9 cellular contexts compared by ENCODE assay signal in the genomic region with DNA sequence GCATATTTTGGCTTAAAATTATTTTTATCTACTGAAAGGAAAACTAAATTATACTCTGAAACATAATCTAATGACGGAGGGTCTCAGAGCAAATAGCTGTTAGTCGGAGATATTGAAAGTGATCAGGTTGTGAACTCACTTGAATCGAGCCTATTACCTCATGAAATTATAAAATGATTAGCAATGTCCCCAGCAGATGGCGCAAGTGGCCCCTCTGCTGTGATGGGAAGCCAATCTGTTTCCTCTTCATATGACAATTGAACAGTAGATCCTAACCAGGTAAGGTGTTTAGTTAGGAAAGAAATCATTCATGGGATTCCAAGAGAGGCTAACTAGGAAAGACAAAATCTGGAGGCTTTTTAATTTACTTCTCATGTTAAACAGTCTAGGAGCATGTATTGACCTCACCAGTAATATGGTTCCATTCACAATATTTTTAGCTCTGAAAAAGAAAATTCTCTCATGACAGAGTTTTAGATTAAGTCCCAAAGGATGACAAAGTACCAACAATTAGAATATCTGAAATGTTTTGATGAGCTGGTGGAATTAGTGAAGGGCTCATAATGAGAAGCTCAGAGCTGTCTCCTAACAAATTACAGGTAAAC. TPM values are rescaled to one million over a fixed set of nuclear protein-coding genes. Genes with fewer than 3 reads are reported as not detected.
A peak's percentile ranks its signal among the peaks of the same experiment; 100 is the strongest.
DNase-seq lines count a peak whose midpoint lies in the region; ATAC-seq, FAIRE-seq and TF ChIP-seq lines count a peak whose summit lies in the region.
"Had no signal": no experiment of that assay in that cellular context is flagged by ENCODE, and none has a peak within 500 bp of the region (broad histone marks: within the 10 kb centered on the region; RNA-seq: fewer than 3 reads in every experiment).

No MANE protein-coding gene starts in this region.

- WGBS in A549 (ENCODE audit: missing lambda C conversion rate) = 1% methylated on average over 4 of the region's 4 CpGs
- 3 to 8% (median 4%) methylated on average over 4 of the region's 4 CpGs for WGBS in adrenal gland, 4 donors
- 3 to 4% methylated on average over 4 of the region's 4 CpGs for WGBS in heart right ventricle, 2 donors

- H3K27ac Mint-ChIP-seq in T-helper 17 cell = no peak overlapping the region
- H3K27ac Mint-ChIP-seq: stimulated activated naive CD8-positive, alpha-beta T cell treated with anti-CD3 and anti-CD28 coated beads, Interleukin-15, Interleukin-2, amounts not matched to agents 100 ng/mL and 50 ng/mL, for 24 hours had no signal

- no peak for TF ChIP-seq EP300 in A549 (IDR thresholded peaks at IDR 0.05)

- no peaks in the 10 kb centered on the region for H3K27me3 ChIP-seq in adrenal gland
- H3K27me3 ChIP-seq in heart right ventricle = no peaks in the 10 kb centered on the region

- H3K4me1 ChIP-seq in A549 (peaks cover 6% of the 10 kb centered on the region; the same call in 1 of the 3 replicates), adrenal gland (replicated peaks in 1 of 2) (peaks cover 0 to 3% of the 10 kb centered on the region in 2 donors), heart right ventricle (peaks cover 0 to 9% (median 0%) of the 10 kb centered on the region in 9 donors)

- ATAC-seq in A549 = peak; percentile 54 to 81; a peak in 4 of 6 replicates
- peak; percentile 60 for ATAC-seq in GM18870 (IDR thresholded peaks at IDR 0.05; ENCODE audit: unreplicated experiment)
- peak; percentile 74 for ATAC-seq in T-helper 17 cell
- peak; percentile 42 to 84 (median 76) for ATAC-seq in heart right ventricle
- ATAC-seq in GM21737 (IDR thresholded peaks at IDR 0.05; ENCODE audit: unreplicated experiment) = no peak

- no peak for TF ChIP-seq POLR2A in A549 (IDR thresholded peaks at IDR 0.05; ENCODE audit: low read length)
- no peak for TF ChIP-seq POLR2A in adrenal gland (IDR thresholded peaks at IDR 0.05)

- H3K4me1 Mint-ChIP-seq in T-helper 17 cell = no peaks in the 10 kb centered on the region

- H3K36me3 ChIP-seq in adrenal gland (replicated peaks in 1 of 2) (no peaks in the 10 kb centered on the region), heart right ventricle (no peaks in the 10 kb centered on the region)

- no peak overlapping the region for H3K4me3 ChIP-seq in A549
- H3K4me3 ChIP-seq in adrenal gland = no peak overlapping the region
- H3K4me3 ChIP-seq in heart right ventricle = no peak overlapping the region
- no peak overlapping the region for H3K4me3 ChIP-seq in retinal pigment epithelial cell (ENCODE audit: low read length)

- H3K36me3 Mint-ChIP-seq in T-helper 17 cell (ENCODE audit: low read depth) = no peaks in the 10 kb centered on the region

- CTCF ChIA-PET in A549 (lab: Yijun Ruan, JAX) = interaction anchor here (0.6 to 21.3 kb wide), 46 partner anchors 10 to 528 kb away, joined by 3 to 435 read pairs (median 4); partner anchors contain the start of gene IMPA2

- H3K27me3 Mint-ChIP-seq in T-helper 17 cell = no peaks in the 10 kb centered on the region
- H3K27me3 Mint-ChIP-seq: stimulated activated naive CD8-positive, alpha-beta T cell treated with anti-CD3 and anti-CD28 coated beads, Interleukin-15, Interleukin-2, amounts not matched to agents 100 ng/mL and 50 ng/mL, for 24 hours had no signal

- no peaks in the 10 kb centered on the region for H3K9me3 ChIP-seq in A549
- H3K9me3 ChIP-seq in T-helper 17 cell (ENCODE audit: control insufficient read depth, low read length, poor library complexity, severe bottlenecking) = no peaks in the 10 kb centered on the region
- no peaks in the 10 kb centered on the region for H3K9me3 ChIP-seq in adrenal gland (replicated peaks in 1 of 3)
- H3K9me3 ChIP-seq in heart right ventricle = no peaks in the 10 kb centered on the region

- H3K27ac ChIP-seq in A549 = peak overlapping the region in 1 of 2 experiments; percentile 55; a peak in 2 of 6 replicates
- no peak overlapping the region for H3K27ac ChIP-seq in adrenal gland
- H3K27ac ChIP-seq in heart right ventricle = no peak overlapping the region

- peak; percentile 85 to 86 for TF ChIP-seq RAD21 in A549 (conservative IDR thresholded peaks at IDR 0.05 in 1 of 2, IDR thresholded peaks at IDR 0.05 in 1 of 2)

- POLR2A ChIA-PET in A549 (lab: Yijun Ruan, JAX) = interaction anchor here (1.0 to 2.9 kb wide), 2 partner anchors 9 to 43 kb away, joined by 4 to 16 read pairs; partner anchors contain the start of gene IMPA2

- intact Hi-C loops in adrenal gland (cut with DNase I) (loop anchor here (2.0 to 10.0 kb wide), 3 partner anchors 57 to 107 kb away; no protein-coding TSS in a partner anchor), heart right ventricle (cut with DNase I) (loop anchor here (1.0 to 5.0 kb wide), 6 partner anchors 57 to 101 kb away; no protein-coding TSS in a partner anchor)

- no peak for FAIRE-seq in A549 (lab: Jason Lieb, UNC)

- TF ChIP-seq CTCF in A549 (IDR thresholded peaks at IDR 0.05) = peak; percentile 74
- peak; percentile 74 to 88 (median 85) for TF ChIP-seq CTCF in adrenal gland (IDR thresholded peaks at IDR 0.05)
- TF ChIP-seq CTCF in heart right ventricle (IDR thresholded peaks at IDR 0.05) = peak; percentile 70 to 90 (median 85)
- peak; percentile 73 for TF ChIP-seq CTCF in retinal pigment epithelial cell (conservative IDR thresholded peaks at IDR 0.05; ENCODE audit: low read depth, low read length)

- H3K4me3 Mint-ChIP-seq in T-helper 17 cell = no peak overlapping the region
- H3K4me3 Mint-ChIP-seq: stimulated activated naive CD8-positive, alpha-beta T cell treated with anti-CD3 and anti-CD28 coated beads, Interleukin-15, Interleukin-2, amounts not matched to agents 100 ng/mL and 50 ng/mL, for 24 hours had no signal

- no peak overlapping the region for H3K4me2 ChIP-seq in A549

- DNase-seq in A549 (ENCODE audit: low read depth in 1 of 2, low spot score in 1 of 2) (peak; percentile 58 to 69), NCI-H146 (lab: John Stamatoyannopoulos, UW) (peak; percentile 78), T-helper 17 cell (peak; percentile 46 to 71 (median 60)), adrenal gland (peak; percentile 56 to 92 (median 72)), heart right ventricle (peak; percentile 72 to 73), retinal pigment epithelial cell (ENCODE audit: low read depth) (no peak)

TF ChIP-seq in A549, 52 proteins besides CTCF, POLR2A, EP300 and RAD21:
- TF ChIP-seq RFX5 (IDR thresholded peaks at IDR 0.05) (no peak), SMC3 (IDR thresholded peaks at IDR 0.05) (peak; percentile 94)

RNA-seq across cellular contexts. Expression of gene MPPE1, which starts 29.9 kb away (rescaled TPM):
- 23.2 and 26.4 TPM in 2 replicates for polyA plus RNA-seq in A549 (2011; rRNA removed)
- 13.3 and 15.1 TPM in 2 replicates for polyA plus RNA-seq in A549 (2012; cell fraction: cytosol; rRNA removed)
- 29.2 and 33.9 TPM in 2 replicates for polyA plus RNA-seq in A549 (2012; cell fraction: nucleus; rRNA removed)
- 18.5 to 20.4 TPM (median 19.5 TPM) in 3 replicates for polyA plus RNA-seq in A549 (2017; fragmentation: RNase III; extraction: RNeasy Plus Mini Kit Qiagen cat#74134 plus additional on column Dnase treatment)
- polyA minus RNA-seq in A549 (2011; rRNA and poly(A)+ RNA removed) = 12.9 and 18.9 TPM in 2 replicates
- 10 to 100 TPM; 72.9 to 79.3 TPM for total RNA-seq in T-helper 17 cell
- total RNA-seq in adrenal gland = 10 to 100 TPM; 17.0 to 44.7 (median 32.9) TPM
- polyA plus RNA-seq in adrenal gland = 10 to 100 TPM; 23.1 to 29.7 (median 24.0) TPM
- total RNA-seq in heart right ventricle = 10 to 100 TPM; 21.2 to 44.5 (median 34.1) TPM
- polyA plus RNA-seq in heart right ventricle = 10 to 100 TPM; 18.3 to 45.9 TPM

RNA-seq across cellular contexts. Expression of gene IMPA2, which starts 43.3 kb away (rescaled TPM):
- polyA plus RNA-seq in A549 (2011; rRNA removed) = 35.1 and 41.0 TPM in 2 replicates
- polyA plus RNA-seq in A549 (2012; cell fraction: cytosol; rRNA removed) = 59.4 and 75.6 TPM in 2 replicates
- polyA plus RNA-seq in A549 (2012; cell fraction: nucleus; rRNA removed) = 72.3 and 88.3 TPM in 2 replicates
- polyA plus RNA-seq in A549 (2017; fragmentation: RNase III; extraction: RNeasy Plus Mini Kit Qiagen cat#74134 plus additional on column Dnase treatment) = 50.9 to 75.6 TPM (median 65.3 TPM) in 3 replicates
- polyA minus RNA-seq in A549 (2011; rRNA and poly(A)+ RNA removed) = 30.7 and 42.3 TPM in 2 replicates
- total RNA-seq in T-helper 17 cell = 1 to 10 TPM; 4.3 to 5.8 TPM
- 10 to 100 TPM; 18.3 to 41.3 (median 21.8) TPM for total RNA-seq in adrenal gland
- polyA plus RNA-seq in adrenal gland = 10 to 100 TPM in 1 of 3 donors, 1 to 10 TPM in 2; 7.9 to 11.0 (median 9.6) TPM
- 10 to 100 TPM; 19.8 to 79.6 (median 32.2) TPM for total RNA-seq in heart right ventricle
- polyA plus RNA-seq in heart right ventricle = 10 to 100 TPM; 17.6 to 41.9 TPM
